Comparison of ENCODE assay signal across 8 cellular contexts in the genomic region with DNA sequence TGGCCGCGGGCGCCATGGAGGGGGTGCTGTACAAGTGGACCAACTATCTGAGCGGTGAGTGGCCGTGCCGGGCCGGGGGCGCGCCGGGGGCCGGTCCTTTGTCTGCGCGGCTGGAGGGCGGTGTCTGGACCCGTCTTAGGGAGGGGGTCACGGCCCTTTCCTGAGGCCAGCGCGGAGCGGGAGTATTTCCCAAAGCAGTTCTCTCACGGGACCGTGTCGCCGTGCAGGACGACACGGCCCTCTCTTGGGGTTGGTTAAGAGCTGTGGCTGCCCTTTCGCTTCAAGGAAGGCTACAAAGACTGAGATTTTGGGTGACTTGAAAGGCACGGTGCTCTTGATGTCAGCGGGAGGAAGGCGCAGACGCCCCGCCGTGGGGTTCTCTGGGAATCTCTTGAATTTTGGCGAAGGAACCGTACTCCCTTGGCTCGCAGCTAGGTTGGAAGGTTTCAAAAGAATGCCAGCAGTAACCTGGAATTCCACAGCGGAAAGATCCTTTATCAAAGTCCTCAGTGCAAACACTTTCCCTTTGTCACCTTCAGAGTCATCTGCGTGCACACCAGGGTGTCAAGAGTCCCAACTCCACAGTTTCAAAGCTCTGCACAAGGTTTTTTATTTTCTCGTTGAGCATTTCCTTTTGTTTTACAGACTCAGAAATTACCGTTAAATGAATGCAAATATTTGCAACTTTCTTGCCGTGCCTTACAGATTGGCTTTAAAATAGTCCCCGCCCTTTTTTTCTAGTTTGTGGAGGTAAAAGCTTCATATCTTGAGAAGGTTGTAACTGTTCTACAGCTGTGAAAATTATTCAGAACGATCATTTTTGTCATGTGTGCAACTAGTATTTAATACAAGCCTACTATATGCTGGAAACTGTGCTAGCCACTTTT. TPM values are rescaled to one million over a fixed set of nuclear protein-coding genes. Genes with fewer than 3 reads are reported as not detected.
DNase-seq lines count a peak whose midpoint lies in the region; ATAC-seq lines count a peak whose summit lies in the region.

No MANE protein-coding gene starts in this region.

- H3K27me3 ChIP-seq in iPS DF 6.9 (ENCODE audit: control insufficient read depth, insufficient read depth, low read length) = no peaks in the 10 kb centered on the region

- peak; percentile 24 for ATAC-seq in GM18498 (IDR thresholded peaks at IDR 0.05; ENCODE audit: unreplicated experiment)
- ATAC-seq in HG02870 (IDR thresholded peaks at IDR 0.05; ENCODE audit: unreplicated experiment) = peak; percentile 15
- no peak for ATAC-seq in sciatic nerve

- H3K27ac ChIP-seq in iPS DF 6.9 (ENCODE audit: low read length) = no peak overlapping the region

- intact Hi-C loops in sciatic nerve (cut with DNase I) = no loop called here

- WGBS in iPS DF 6.9 (ENCODE audit: insufficient coverage, insufficient read length) = no CpG with 5 or more reads among the region's 42 CpGs

- DNase-seq in Ammon's horn (ENCODE audit: low spot score) (peak; percentile 48), NCI-H526 treated with DMSO at 0.1 percent for 48 hours (lab: John Stamatoyannopoulos, UW) (peak; percentile 27), anterior cingulate cortex (lab: John Stamatoyannopoulos, UW) (peak in 45 of 58 donors; percentile 3 to 76 (median 48)), iPS DF 6.9 (ENCODE audit: low read depth, low spot score) (no peak), sciatic nerve (ENCODE audit: low spot score) (peak; percentile 74), retina (no peak)

- no peaks in the 10 kb centered on the region; the same call in 1 of the 2 replicates for H3K4me1 ChIP-seq in iPS DF 6.9 (ENCODE audit: control insufficient read depth, insufficient read depth, low read length)

- H3K9me3 ChIP-seq in iPS DF 6.9 (ENCODE audit: control insufficient read depth, insufficient read depth, low read length) = no peaks in the 10 kb centered on the region

- peak overlapping the region; percentile 96 for H3K4me3 ChIP-seq in iPS DF 6.9 (ENCODE audit: low read length)

- no peaks in the 10 kb centered on the region for H3K36me3 ChIP-seq in iPS DF 6.9 (ENCODE audit: control insufficient read depth, insufficient read depth, low read length)

RNA-seq across cellular contexts. Expression of a gene that starts 0.8 kb away (rescaled TPM):
- total RNA-seq in sciatic nerve = 16.9 TPM

RNA-seq across cellular contexts. Expression of a gene that starts 2.5 kb away (rescaled TPM):
- total RNA-seq in sciatic nerve = 15.2 TPM

RNA-seq across cellular contexts. Expression of a gene that starts 39.4 kb away (rescaled TPM):
- 176 TPM for total RNA-seq in sciatic nerve

Comparison
In these comparisons a context has a peak if more than half of its experiments do, and no peak if none do; other contexts are left out.
1. DNase-seq: peak in Ammon's horn (single experiment), NCI-H526 treated with DMSO at 0.1 percent for 48 hours (single experiment), anterior cingulate cortex (45 of 58) and sciatic nerve (single experiment); none in iPS DF 6.9 (single experiment) and retina (single experiment).